Comparison of ENCODE assay signal across 15 cellular contexts in genomic region chr2:103963331-103963730, GRCh38.
DNase-seq lines count a peak whose midpoint lies in the region; ATAC-seq and TF ChIP-seq lines count a peak whose summit lies in the region.
"Had no signal": no experiment of that assay in that cellular context is flagged by ENCODE, and none has a peak within 500 bp of the region (broad histone marks: within the 10 kb centered on the region; RNA-seq: fewer than 3 reads in every experiment).

No MANE protein-coding gene starts in this region.

- WGBS in hepatocyte (ENCODE audit: low lambda C conversion rate, missing lambda C conversion rate): 69% methylated on average over 4 of the region's 4 CpGs
- 31% methylated on average over 4 of the region's 4 CpGs for WGBS in liver

- H3K9ac ChIP-seq in liver (ENCODE audit: low read depth in 1 of 2, low read length in 2 of 2): no peak overlapping the region
- H3K9ac ChIP-seq: BLaER1, GM23248 had no signal

- no peak overlapping the region for H3K4me2 ChIP-seq in hepatocyte
- H3K4me2 ChIP-seq: BLaER1 had no signal

- H3K4me3 Mint-ChIP-seq in effector memory CD8-positive, alpha-beta T cell: no peak overlapping the region
- H3K4me3 Mint-ChIP-seq: CD8-positive, alpha-beta memory T cell had no signal

- H4K20me1 ChIP-seq in hepatocyte (ENCODE audit: insufficient read depth, poor library complexity, severe bottlenecking): no peaks in the 10 kb centered on the region
- H4K20me1 ChIP-seq: BLaER1 had no signal

- ATAC-seq in effector memory CD8-positive, alpha-beta T cell (replicated peaks): no peak
- ATAC-seq: HCT116 had no signal

- no peak for TF ChIP-seq CTCF in hepatocyte (IDR thresholded peaks at IDR 0.05; ENCODE audit: poor library complexity)
- no peak for TF ChIP-seq CTCF in liver (IDR thresholded peaks at IDR 0.05; ENCODE audit: low read depth, low read length, missing input control)

- H3K9me2 ChIP-seq in hepatocyte (replicated peaks; ENCODE audit: insufficient read depth): no peaks in the 10 kb centered on the region

- TF ChIP-seq RAD21 in liver (IDR thresholded peaks at IDR 0.05): peak in 1 of 2 donors; percentile 35

- DNase-seq in DMS53 (lab: John Stamatoyannopoulos, UW) (peak; percentile 77), hepatocyte (ENCODE audit: low spot score) (peak; percentile 4), renal cortical epithelial cell (ENCODE audit: low read depth) (peak; percentile 85), NCI-H1105 treated with DMSO at 0.1 percent for 48 hours (lab: John Stamatoyannopoulos, UW) (no peak), T-helper 1 cell (no peak)
- DNase-seq in effector memory CD8-positive, alpha-beta T cell: no peak
- DNase-seq: Caco-2; CD8-positive, alpha-beta memory T cell; DMS79 treated with DMSO at 0.1 percent for 48 hours; EL; GM23248 had no signal

- no peak overlapping the region for H2AFZ ChIP-seq in hepatocyte
- H2AFZ ChIP-seq: GM23248 had no signal

- H3K27ac Mint-ChIP-seq in effector memory CD8-positive, alpha-beta T cell: no peak overlapping the region

- H3K79me2 ChIP-seq in hepatocyte: no peaks in the 10 kb centered on the region

- H3K4me3 ChIP-seq in hepatocyte (no peak overlapping the region), liver (ENCODE audit: low read depth in 1 of 3, low read length in 3 of 3) (no peak overlapping the region)
- H3K4me3 ChIP-seq: BLaER1, GM23248 had no signal

- H3K9me3 ChIP-seq in hepatocyte (ENCODE audit: low read depth): no peaks in the 10 kb centered on the region
- H3K9me3 ChIP-seq in liver (ENCODE audit: control insufficient read depth in 4 of 4, low read length in 3 of 4): no peaks in the 10 kb centered on the region
- H3K9me3 ChIP-seq: BLaER1, Caco-2 had no signal

- H3K9me3 Mint-ChIP-seq in effector memory CD8-positive, alpha-beta T cell: peaks cover 6 to 15% of the 10 kb centered on the region in 2 donors

- H3K27me3 ChIP-seq in hepatocyte (peaks cover 2% of the 10 kb centered on the region), liver (ENCODE audit: control insufficient read depth in 4 of 4, insufficient read depth in 4 of 4, low read length in 3 of 4) (no peaks in the 10 kb centered on the region)
- H3K27me3 ChIP-seq: BLaER1 had no signal

- H3K4me1 ChIP-seq in hepatocyte (ENCODE audit: insufficient read depth): no peaks in the 10 kb centered on the region
- peaks cover 0 to 29% (median 25%) of the 10 kb centered on the region in 4 donors for H3K4me1 ChIP-seq in liver (ENCODE audit: control insufficient read depth in 4 of 4, insufficient read depth in 4 of 4, low read length in 3 of 4)
- H3K4me1 ChIP-seq: BLaER1, Caco-2 had no signal

- no peaks in the 10 kb centered on the region for H3K4me1 Mint-ChIP-seq in effector memory CD8-positive, alpha-beta T cell (ENCODE audit: low read depth in 2 of 2)
- H3K4me1 Mint-ChIP-seq: CD8-positive, alpha-beta memory T cell had no signal

- no peak overlapping the region for H3K27ac ChIP-seq in hepatocyte
- H3K27ac ChIP-seq in liver (ENCODE audit: low read depth in 1 of 2, low read length in 2 of 2): no peak overlapping the region
- H3K27ac ChIP-seq: BLaER1, GM23248, HL-60 had no signal

- H3K36me3 ChIP-seq in hepatocyte (replicated peaks; ENCODE audit: insufficient read depth, low read depth) (no peaks in the 10 kb centered on the region), liver (ENCODE audit: control insufficient read depth in 4 of 4, insufficient read depth in 3 of 4, low read depth in 1 of 4, low read length in 3 of 4) (no peaks in the 10 kb centered on the region)
- H3K36me3 ChIP-seq: BLaER1 had no signal

- no peaks in the 10 kb centered on the region for H3K27me3 Mint-ChIP-seq in effector memory CD8-positive, alpha-beta T cell
- H3K27me3 Mint-ChIP-seq: CD8-positive, alpha-beta memory T cell had no signal

- no peaks in the 10 kb centered on the region for H3K36me3 Mint-ChIP-seq in effector memory CD8-positive, alpha-beta T cell (ENCODE audit: insufficient read depth)
- H3K36me3 Mint-ChIP-seq: CD8-positive, alpha-beta memory T cell had no signal

TF ChIP-seq in liver, 16 proteins besides CTCF, POLR2A, EP300 and RAD21:
- TF ChIP-seq SP1 (IDR thresholded peaks at IDR 0.05) (peak; percentile 50), ZBTB33 (IDR thresholded peaks at IDR 0.05) (no peak), YY1 (IDR thresholded peaks at IDR 0.05) (peak; percentile 61), MAX (IDR thresholded peaks at IDR 0.05) (no peak), FOXA2 (IDR thresholded peaks at IDR 0.05) (no peak), HNF4A (conservative IDR thresholded peaks at IDR 0.05) (peak; percentile 12 to 47)

Comparison
In these comparisons a context has a peak if more than half of its experiments do, and no peak if none do; other contexts are left out.
1. DNase-seq: peak in DMS53 (single experiment), hepatocyte (single experiment) and renal cortical epithelial cell (single experiment); none in NCI-H1105 treated with DMSO at 0.1 percent for 48 hours (single experiment), effector memory CD8-positive, alpha-beta T cell (0 of 3) and T-helper 1 cell (0 of 5).